In the genomic region with DNA sequence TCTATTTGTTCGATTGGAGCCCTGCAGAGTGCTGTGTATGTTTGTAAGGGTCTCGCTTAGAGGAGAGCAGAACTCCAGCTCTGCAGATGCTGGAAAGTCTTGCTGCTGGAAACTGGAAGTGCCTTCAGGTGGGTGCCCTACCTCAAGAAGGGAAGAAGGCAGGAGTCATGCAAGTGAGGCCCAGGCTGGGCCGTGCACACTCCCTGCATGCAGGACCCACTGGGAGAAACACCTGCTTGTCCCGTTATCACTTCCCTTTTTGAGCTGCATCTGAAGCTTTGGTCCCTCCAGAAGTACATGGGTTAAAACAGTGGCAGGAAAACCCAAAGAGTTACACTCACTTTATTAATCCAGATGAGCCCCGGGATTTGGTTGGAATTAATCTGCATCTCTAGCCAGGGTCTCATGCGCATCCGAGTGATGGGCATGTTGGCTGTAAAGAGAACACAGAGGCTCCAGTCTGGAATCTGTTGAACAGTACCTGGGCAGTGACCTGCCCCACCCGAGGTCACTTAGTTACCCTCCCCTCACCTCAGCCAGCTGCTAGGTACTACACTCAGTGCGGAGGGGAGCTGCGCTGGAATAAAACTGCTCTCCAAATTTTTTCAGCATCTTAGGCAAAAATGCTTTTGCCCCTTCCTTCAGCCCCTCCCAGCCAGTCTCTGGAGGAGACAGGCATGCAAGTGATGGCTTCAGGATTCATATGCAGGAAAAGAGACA, we compare ENCODE assay signal across 7 cellular contexts. TPM values are rescaled to one million over a fixed set of nuclear protein-coding genes. Genes with fewer than 3 reads are reported as not detected.
A peak's percentile ranks its signal among the peaks of the same experiment; 100 is the strongest.
DNase-seq lines count a peak whose midpoint lies in the region; ATAC-seq lines count a peak whose summit lies in the region.

No MANE protein-coding gene starts in this region.

- H3K27ac ChIP-seq in iPS-18a (ENCODE audit: low read length): no peak overlapping the region

- DNase-seq in Jurkat, Clone E6-1 (ENCODE audit: low read depth, low spot score): no peak
- peak; percentile 62 for DNase-seq in activated CD8-positive, alpha-beta memory T cell treated with anti-CD3 and anti-CD28 coated beads, Interleukin-2, amount 50 U/mL, for 48 hours
- DNase-seq in stimulated activated naive CD8-positive, alpha-beta T cell treated with anti-CD3 and anti-CD28 coated beads, Interleukin-15, amount 100 ng/mL, for 72 hours: no peak
- no peak for DNase-seq in pons (ENCODE audit: low spot score)
- DNase-seq in activated gamma-delta T cell (lab: John Stamatoyannopoulos, UW): no peak

- H3K27me3 ChIP-seq in iPS-18a (ENCODE audit: control insufficient read depth, insufficient read depth, low read length): peaks cover 40% of the 10 kb centered on the region

- ATAC-seq in stimulated activated naive CD8-positive, alpha-beta T cell treated with anti-CD3 and anti-CD28 coated beads, Interleukin-15, amount 100 ng/mL, for 72 hours: no peak
- no peak for ATAC-seq in HG02610 (IDR thresholded peaks at IDR 0.05; ENCODE audit: unreplicated experiment)

- no peaks in the 10 kb centered on the region for H3K9me3 Mint-ChIP-seq in stimulated activated naive CD8-positive, alpha-beta T cell treated with anti-CD3 and anti-CD28 coated beads, Interleukin-15, amount 100 ng/mL, for 72 hours

- H3K4me3 Mint-ChIP-seq in stimulated activated naive CD8-positive, alpha-beta T cell treated with anti-CD3 and anti-CD28 coated beads, Interleukin-15, amount 100 ng/mL, for 72 hours: peak overlapping the region; percentile 96 to 97

- H3K36me3 ChIP-seq in iPS-18a (ENCODE audit: control insufficient read depth, low read depth, low read length): peaks cover 24% of the 10 kb centered on the region

- peaks cover 15% of the 10 kb centered on the region for H3K4me1 ChIP-seq in iPS-18a (ENCODE audit: control insufficient read depth, low read depth, low read length)

- peaks cover 89% of the 10 kb centered on the region for H3K4me1 Mint-ChIP-seq in stimulated activated naive CD8-positive, alpha-beta T cell treated with anti-CD3 and anti-CD28 coated beads, Interleukin-15, amount 100 ng/mL, for 72 hours

- H3K9ac ChIP-seq in iPS-18a (ENCODE audit: low read length): no peak overlapping the region

- H3K27me3 Mint-ChIP-seq in stimulated activated naive CD8-positive, alpha-beta T cell treated with anti-CD3 and anti-CD28 coated beads, Interleukin-15, amount 100 ng/mL, for 72 hours: no peaks in the 10 kb centered on the region

- H3K4me3 ChIP-seq in Jurkat, Clone E6-1 (ENCODE audit: low read length): peak overlapping the region; percentile 75
- peak overlapping the region; percentile 68 for H3K4me3 ChIP-seq in iPS-18a (ENCODE audit: low read length)

- peak overlapping the region; percentile 94 to 98 for H3K27ac Mint-ChIP-seq in stimulated activated naive CD8-positive, alpha-beta T cell treated with anti-CD3 and anti-CD28 coated beads, Interleukin-15, amount 100 ng/mL, for 72 hours

- no peaks in the 10 kb centered on the region for H3K9me3 ChIP-seq in iPS-18a (ENCODE audit: control insufficient read depth, low read depth, low read length)

RNA-seq across cellular contexts. Expression of a gene that starts 1.4 kb away (rescaled TPM):
- 67.5 TPM for polyA plus RNA-seq in Jurkat, Clone E6-1 (2012; ENCODE audit: insufficient read depth, insufficient read length)

RNA-seq across cellular contexts. Expression of a gene that starts 54.1 kb away (rescaled TPM):
- polyA plus RNA-seq in Jurkat, Clone E6-1 (2012; ENCODE audit: insufficient read depth, insufficient read length): not detected
